15 cellular contexts compared by ENCODE assay signal in the genomic region with DNA sequence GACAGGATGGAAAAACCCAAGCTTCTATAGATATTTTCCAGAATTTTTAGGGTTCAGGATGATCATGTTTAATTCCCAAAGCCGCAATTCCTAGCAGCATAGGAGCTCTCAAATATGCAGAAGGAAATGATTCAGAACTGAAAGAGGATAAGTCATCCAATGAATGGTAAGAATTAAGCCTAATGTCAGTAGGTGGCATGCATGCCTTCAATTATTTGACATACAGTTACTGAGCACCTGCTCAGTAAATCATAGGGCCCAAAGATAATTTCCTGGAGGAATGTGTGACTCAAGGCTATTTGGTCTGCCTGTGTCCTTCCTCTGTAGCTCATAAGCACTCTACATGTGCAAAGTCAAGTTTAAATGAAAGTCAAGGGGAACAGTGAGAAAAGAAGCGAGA.
DNase-seq lines count a peak whose midpoint lies in the region; ATAC-seq, FAIRE-seq and TF ChIP-seq lines count a peak whose summit lies in the region.
"Had no signal": no experiment of that assay in that cellular context is flagged by ENCODE, and none has a peak within 500 bp of the region (broad histone marks: within the 10 kb centered on the region; RNA-seq: fewer than 3 reads in every experiment).

No MANE protein-coding gene starts in this region.

- H3K9me3 ChIP-seq in keratinocyte (ENCODE audit: control insufficient read depth, low read depth, low read length), result no peaks in the 10 kb centered on the region
- H3K9me3 ChIP-seq: pancreas, thoracic aorta had no signal

- H3K36me3 ChIP-seq in ACC112 (ENCODE audit: insufficient read depth, low read length) (no peaks in the 10 kb centered on the region), keratinocyte (ENCODE audit: control insufficient read depth in 2 of 2, extremely low read depth in 1 of 2, insufficient read depth in 2 of 2, low read length in 2 of 2) (no peaks in the 10 kb centered on the region)
- H3K36me3 ChIP-seq: pancreas, thoracic aorta had no signal

- no peaks in the 10 kb centered on the region for H3K79me2 ChIP-seq in ACC112 (ENCODE audit: control insufficient read depth, insufficient read depth, low read length, unreplicated experiment)
- H3K79me2 ChIP-seq in keratinocyte (ENCODE audit: control insufficient read depth, insufficient read depth, low read length), result no peaks in the 10 kb centered on the region

- ATAC-seq in SK-N-SH treated with all-trans-retinoic acid at 6 μM for 48 hours (peak; percentile 89), HG02981 (IDR thresholded peaks at IDR 0.05; ENCODE audit: unreplicated experiment) (no peak), HG03442 (IDR thresholded peaks at IDR 0.05; ENCODE audit: unreplicated experiment) (no peak)
- ATAC-seq: activated T-cell treated with anti-CD3 and anti-CD28 coated beads, Interleukin-2, amount 50 U/mL, for 4 hours; pancreas had no signal

- no peak overlapping the region for H3K4me2 ChIP-seq in keratinocyte (ENCODE audit: control insufficient read depth, extremely low read depth, insufficient read depth, low read depth, low read length)

- peak; percentile 89 for FAIRE-seq in keratinocyte (lab: Jason Lieb, UNC)
- FAIRE-seq: GM12891, GM19239, pancreas had no signal

- dilution Hi-C loops in keratinocyte (cut with MboI; ENCODE audit: extremely low pct_ligation_motif_present, low sequenced_read_pairs), result no loop called here

- H4K20me1 ChIP-seq in keratinocyte (ENCODE audit: control insufficient read depth, extremely low read depth, insufficient read depth, low read length), result no peaks in the 10 kb centered on the region

- H3K4me1 ChIP-seq in ACC112 (ENCODE audit: control insufficient read depth, insufficient read depth, low read length, unreplicated experiment) (peaks cover 30% of the 10 kb centered on the region), keratinocyte (ENCODE audit: control insufficient read depth, extremely low read depth, insufficient read depth, low read length) (peaks cover 41% of the 10 kb centered on the region)
- H3K4me1 ChIP-seq: pancreas had no signal

- no peak overlapping the region for H3K4me3 ChIP-seq in ACC112 (ENCODE audit: low read depth, low read length)
- no peak overlapping the region for H3K4me3 ChIP-seq in HFF-Myc (replicated peaks; ENCODE audit: low read depth, low read length)
- no peak overlapping the region for H3K4me3 ChIP-seq in keratinocyte (ENCODE audit: control insufficient read depth in 2 of 3, extremely low read depth in 1 of 3, insufficient read depth in 2 of 3, low read depth in 1 of 3, low read length in 3 of 3)
- H3K4me3 ChIP-seq: pancreas, thoracic aorta had no signal

- H3K9ac ChIP-seq in keratinocyte (ENCODE audit: control insufficient read depth, extremely low read depth, insufficient read depth, low read length), result no peak overlapping the region

- in situ Hi-C loops in GM13977 (cut with MboI; ENCODE audit: low pct_unique_long_range_greater_than_20kb, low sequenced_read_pairs, unreplicated experiment), result no loop called here

- no peak for TF ChIP-seq CTCF in HFF-Myc (IDR thresholded peaks at IDR 0.05; ENCODE audit: low read depth, low read length, missing control alignments)
- TF ChIP-seq CTCF in keratinocyte (optimal IDR thresholded peaks at IDR 0.05 in 1 of 3, IDR thresholded peaks at IDR 0.05 in 1 of 3, conservative IDR thresholded peaks at IDR 0.05 in 1 of 3; ENCODE audit: extremely low read depth in 1 of 3, insufficient read depth in 2 of 3, low read length in 3 of 3), result no peak
- TF ChIP-seq CTCF in GM13977 (IDR thresholded peaks at IDR 0.05; ENCODE audit: extremely low read depth, insufficient read depth, missing control alignments), result no peak

- H2AFZ ChIP-seq in ACC112 (ENCODE audit: low read length, unreplicated experiment) (peak overlapping the region; percentile 12), keratinocyte (ENCODE audit: control insufficient read depth, low read length) (no peak overlapping the region)

- DNase-seq in HFF-Myc (ENCODE audit: extremely low read depth, low read depth), result peak; percentile 79
- no peak for DNase-seq in keratinocyte (ENCODE audit: low read depth, low spot score)
- no peak for DNase-seq in GM13977 (ENCODE audit: low spot score)
- DNase-seq in putamen (ENCODE audit: low spot score), result no peak
- DNase-seq: activated CD4-positive, alpha-beta T cell treated with anti-CD3 and anti-CD28 coated beads, Interleukin-2, amount 10 ng/mL, durations not matched to agents 24 days and 14 days; activated T-cell treated with anti-CD3 and anti-CD28 coated beads, Interleukin-2, amount 50 U/mL, for 4 hours; DMS79 treated with DMSO at 0.1 percent for 48 hours; pancreas had no signal

- H3K9me1 ChIP-seq in keratinocyte (ENCODE audit: control insufficient read depth, extremely low read depth, insufficient read depth, low read length), result no peaks in the 10 kb centered on the region

- no peaks in the 10 kb centered on the region for H3K27me3 ChIP-seq in ACC112 (ENCODE audit: insufficient read depth, low read length)
- no peaks in the 10 kb centered on the region for H3K27me3 ChIP-seq in keratinocyte (ENCODE audit: control insufficient read depth, extremely low read depth, insufficient read depth, low read length)
- H3K27me3 ChIP-seq: pancreas had no signal

- H3K27ac ChIP-seq in ACC112 (ENCODE audit: low read depth, low read length) (no peak overlapping the region), keratinocyte (ENCODE audit: control insufficient read depth, insufficient read depth, low read length) (no peak overlapping the region)
- H3K27ac ChIP-seq: pancreas, thoracic aorta had no signal

TF ChIP-seq in SK-N-SH treated with all-trans-retinoic acid at 6 μM for 48 hours, 23 proteins besides CTCF, POLR2A, EP300 and RAD21:
- TF ChIP-seq ZFP30 (CRISPR knock-in tag; IDR thresholded peaks at IDR 0.05), result no peak
- peak; percentile 56; the same call in 1 of the 2 replicates for TF ChIP-seq RARB (CRISPR knock-in tag; IDR thresholded peaks at IDR 0.05)
- TF ChIP-seq TOX (CRISPR knock-in tag; IDR thresholded peaks at IDR 0.05; ENCODE audit: borderline replicate concordance), result 0 out of 2 replicates have a peak, but pooled peaks have one; percentile 61
